In the genomic region with DNA sequence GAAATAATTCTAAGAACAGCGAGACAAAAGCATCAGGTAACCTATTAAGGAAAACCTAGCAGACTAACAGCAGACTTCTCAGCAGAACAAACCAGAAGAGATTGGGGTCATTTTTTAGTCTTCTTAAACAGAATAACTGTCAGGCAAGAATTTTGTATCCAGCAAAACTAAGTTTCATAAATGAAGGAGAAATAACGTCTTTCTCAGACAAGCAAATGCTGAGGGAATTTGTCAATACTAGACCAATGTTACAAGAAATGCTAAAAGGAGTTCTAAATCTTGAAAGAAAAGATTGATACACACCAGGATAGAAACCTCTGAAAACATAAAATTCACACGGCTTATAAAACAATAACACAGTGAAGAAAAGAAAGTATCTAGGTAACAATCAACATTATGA, we compare ENCODE assay signal across 10 cellular contexts.
"Had no signal": no experiment of that assay in that cellular context is flagged by ENCODE, and none has a peak within 500 bp of the region (broad histone marks: within the 10 kb centered on the region; RNA-seq: fewer than 3 reads in every experiment).

No MANE protein-coding gene starts in this region.

- H3K4me3 ChIP-seq: GM23248, GM23338, HAP-1 had no signal

- H3K4me1 Mint-ChIP-seq: GM23338, H9 had no signal

- H3K36me3 ChIP-seq: HAP-1 had no signal

- H2AFZ ChIP-seq: GM23248, GM23338 had no signal

- H3K27ac ChIP-seq: GM23248 had no signal

- FAIRE-seq: H1 had no signal

- H3K4me1 ChIP-seq: HAP-1 had no signal

- ATAC-seq: GM23338, HCT116 had no signal

- DNase-seq: GM23248, GOT3, H7, H9, HCEC 1CT, HFFc6 had no signal

- H3K4me2 ChIP-seq: GM23338 had no signal

- H3K4me3 Mint-ChIP-seq: GM23338, H9, HFFc6 had no signal

- H3K9ac ChIP-seq: GM23248 had no signal

- H3K27ac Mint-ChIP-seq: GM23338, H9, HFFc6 had no signal
